Comparison of ENCODE assay signal across 8 cellular contexts in genomic region chr1:117607471-117607870, GRCh38. TPM values are rescaled to one million over a fixed set of nuclear protein-coding genes. Genes with fewer than 3 reads are reported as not detected.
DNase-seq lines count a peak whose midpoint lies in the region; ATAC-seq, FAIRE-seq and TF ChIP-seq lines count a peak whose summit lies in the region.

No MANE protein-coding gene starts in this region.

- ATAC-seq in GM18498 (IDR thresholded peaks at IDR 0.05; ENCODE audit: unreplicated experiment) (no peak), GM18511 (IDR thresholded peaks at IDR 0.05; ENCODE audit: unreplicated experiment) (no peak)

- FAIRE-seq in GM12891 (lab: Jason Lieb, UNC), result no peak

- in situ Hi-C loops in KBM-7 (cut with MboI; ENCODE audit: low pct_unique_long_range_greater_than_20kb, low sequenced_read_pairs), result no loop called here

- TF ChIP-seq POLR2A in erythroblast (IDR thresholded peaks at IDR 0.05; ENCODE audit: low read length) (peak; percentile 40), GM12891 (IDR thresholded peaks at IDR 0.05; ENCODE audit: low read depth, low read length) (no peak)

- DNase-seq in KBM-7, result peak; percentile 66
- peak; percentile 25 to 33 for DNase-seq in activated CD4-positive, alpha-beta T cell treated with anti-CD3 and anti-CD28 coated beads for 4 hours
- DNase-seq in erythroblast (lab: John Stamatoyannopoulos, UW), result peak; percentile 69 to 77
- peak; percentile 33 for DNase-seq in stimulated activated CD4-positive, alpha-beta T cell treated with anti-CD3 and anti-CD28 coated beads, Interleukin-1b, Interleukin-23, amount 100 ng/mL, for 48 hours
- DNase-seq in cortex of kidney (lab: John Stamatoyannopoulos, UW), result no peak
- DNase-seq in GM12891 (ENCODE audit: insufficient read length, low spot score), result no peak

TF ChIP-seq in GM12891, 5 proteins besides CTCF, POLR2A, EP300 and RAD21:
- TF ChIP-seq SPI1 (IDR thresholded peaks at IDR 0.05; ENCODE audit: low read depth, low read length) (no peak), POU2F2 (IDR thresholded peaks at IDR 0.05; ENCODE audit: low read depth, low read length) (no peak), PAX5 (IDR thresholded peaks at IDR 0.05; ENCODE audit: insufficient read depth, low read length, severe bottlenecking) (no peak), TAF1 (IDR thresholded peaks at IDR 0.05; ENCODE audit: low read depth, low read length) (no peak), POLR2AphosphoS5 (IDR thresholded peaks at IDR 0.05; ENCODE audit: low read depth, low read length) (no peak)

RNA-seq across cellular contexts. Expression of gene TENT5C, which starts 1.6 kb away (rescaled TPM):
- 0.87 TPM for polyA plus RNA-seq in GM12891 (2012; ENCODE audit: low read depth, missing spikeins)

Comparison
In these comparisons a context has a peak if more than half of its experiments do, and no peak if none do; other contexts are left out.
1. DNase-seq: peak in KBM-7 (single experiment), activated CD4-positive, alpha-beta T cell treated with anti-CD3 and anti-CD28 coated beads for 4 hours (2 of 2), erythroblast (2 of 2) and stimulated activated CD4-positive, alpha-beta T cell treated with anti-CD3 and anti-CD28 coated beads, Interleukin-1b, Interleukin-23, amount 100 ng/mL, for 48 hours (single experiment); none in cortex of kidney (single experiment) and GM12891 (single experiment).